Comparison of ENCODE assay signal across 11 cellular contexts in genomic region chr11:61956191-61957027, GRCh38. TPM values are rescaled to one million over a fixed set of nuclear protein-coding genes. Genes with fewer than 3 reads are reported as not detected.
A peak's percentile ranks its signal among the peaks of the same experiment; 100 is the strongest.
DNase-seq lines count a peak whose midpoint lies in the region; ATAC-seq, FAIRE-seq and TF ChIP-seq lines count a peak whose summit lies in the region.
"Had no signal": no experiment of that assay in that cellular context is flagged by ENCODE, and none has a peak within 500 bp of the region (broad histone marks: within the 10 kb centered on the region; RNA-seq: fewer than 3 reads in every experiment).

No MANE protein-coding gene starts in this region.

- TF ChIP-seq POLR2A in GM12878 (IDR thresholded peaks at IDR 0.05; ENCODE audit: low read depth, low read length): no peak

- H3K9ac ChIP-seq in GM12878 (ENCODE audit: control insufficient read depth, insufficient read depth, low read length) (no peak overlapping the region), mesenchymal stem cell (ENCODE audit: low read length) (peak overlapping the region; percentile 91), subcutaneous abdominal adipose tissue (ENCODE audit: low read length in 5 of 5) (peak overlapping the region in 1 of 5 donors; percentile 27)

- no peak overlapping the region for H2BK120ac ChIP-seq in mesenchymal stem cell (ENCODE audit: low read depth, low read length)

- H3K79me1 ChIP-seq in mesenchymal stem cell (replicated peaks; ENCODE audit: low read length, poor library complexity, severe bottlenecking): no peaks in the 10 kb centered on the region

- no peak for TF ChIP-seq EP300 in GM12878 (IDR thresholded peaks at IDR 0.05; ENCODE audit: borderline replicate concordance in 1 of 2, control insufficient read depth in 1 of 2, low read depth in 2 of 2, low read length in 2 of 2)

- ATAC-seq in GM12878: no peak

- 93% methylated on average over 21 of the region's 21 CpGs for WGBS in GM12878 (ENCODE audit: insufficient coverage, insufficient replicate concordance, low lambda C conversion rate, missing lambda C conversion rate)
- WGBS in mesenchymal stem cell: 87% methylated on average over 21 of the region's 21 CpGs

- no peaks in the 10 kb centered on the region for H3K9me3 ChIP-seq in GM12878 (replicated peaks; ENCODE audit: control insufficient read depth, insufficient read depth, low read length)
- H3K9me3 ChIP-seq in mesenchymal stem cell (ENCODE audit: control insufficient read depth, low read length): no peaks in the 10 kb centered on the region
- no peaks in the 10 kb centered on the region for H3K9me3 ChIP-seq in subcutaneous abdominal adipose tissue (ENCODE audit: control insufficient read depth in 5 of 5, low read length in 5 of 5)

- H4K91ac ChIP-seq in mesenchymal stem cell (ENCODE audit: low read length): no peak overlapping the region

- SMC1A ChIA-PET in GM12878 (lab: Charles Lee; ENCODE audit: uncharacterized antibody, unreplicated experiment): no interaction called here

- CTCF ChIA-PET in GM12878 (lab: Yijun Ruan, JAX): interaction anchor here (1.8 kb wide), 1 partner anchor 8 kb away, joined by 4 read pairs; no protein-coding TSS in a partner anchor

- H3K36me3 ChIP-seq in GM12878 (ENCODE audit: control insufficient read depth in 2 of 2, insufficient read depth in 2 of 2, low read length in 1 of 2) (no peaks in the 10 kb centered on the region), mesenchymal stem cell (ENCODE audit: control insufficient read depth in 1 of 2, insufficient read depth in 2 of 2, low read depth in 1 of 2, low read length in 2 of 2) (peaks cover 3 to 42% of the 10 kb centered on the region in 2 experiments), subcutaneous abdominal adipose tissue (ENCODE audit: control insufficient read depth in 5 of 5, insufficient read depth in 5 of 5, low read length in 5 of 5) (peaks cover 0 to 35% (median 17%) of the 10 kb centered on the region in 5 donors)
- H3K36me3 ChIP-seq: WERI-Rb-1 had no signal

- H2AK5ac ChIP-seq in mesenchymal stem cell (ENCODE audit: low read length, severe bottlenecking): no peak overlapping the region

- H3K18ac ChIP-seq in mesenchymal stem cell (ENCODE audit: low read depth in 1 of 2, low read length in 2 of 2): no peak overlapping the region

- H4K20me1 ChIP-seq in GM12878 (ENCODE audit: control insufficient read depth, insufficient read depth): no peaks in the 10 kb centered on the region; the same call in 1 of the 2 replicates

- BruUV-seq in GM12878 (replicated peaks; lab: Mats Ljungman, UMichigan): no TSS peak

- no peak overlapping the region for H3K14ac ChIP-seq in mesenchymal stem cell (ENCODE audit: low read length in 2 of 2)

- POLR2A ChIA-PET in GM12878 (lab: Charles Lee): no interaction called here

- in situ Hi-C loops in GM12878 (cut with MboI): no loop called here

- no peak overlapping the region for H4K8ac ChIP-seq in mesenchymal stem cell (ENCODE audit: low read length)

- H2BK5ac ChIP-seq in mesenchymal stem cell (ENCODE audit: low read depth, low read length, poor library complexity, severe bottlenecking): no peak overlapping the region

- no peaks in the 10 kb centered on the region for H3K79me2 ChIP-seq in GM12878 (ENCODE audit: control insufficient read depth, insufficient read depth, low read length)

- H3K4me3 ChIP-seq in GM12878 (no peak overlapping the region), mesenchymal stem cell (ENCODE audit: insufficient read depth in 1 of 2, low read depth in 1 of 2, low read length in 2 of 2) (peak overlapping the region in 1 of 2 experiments; percentile 76), subcutaneous abdominal adipose tissue (ENCODE audit: low read depth in 1 of 5, low read length in 5 of 5) (peak overlapping the region in 3 of 5 donors; percentile 42 to 62 (median 58))

- H3K4me1 ChIP-seq in GM12878 (ENCODE audit: control insufficient read depth, insufficient read depth, low read length) (peaks cover 3% of the 10 kb centered on the region; the same call in 1 of the 2 replicates), mesenchymal stem cell (ENCODE audit: control insufficient read depth, insufficient read depth, low read depth, low read length) (peaks cover 15% of the 10 kb centered on the region), subcutaneous abdominal adipose tissue (ENCODE audit: control insufficient read depth in 5 of 5, insufficient read depth in 5 of 5, low read length in 5 of 5) (peaks cover under 1 to 30% (median 23%) of the 10 kb centered on the region in 5 donors)

- no peak for TF ChIP-seq RAD21 in GM12878 (IDR thresholded peaks at IDR 0.05; ENCODE audit: insufficient read depth, low read depth, low read length)

- no peak overlapping the region for H3K23ac ChIP-seq in mesenchymal stem cell (ENCODE audit: low read length in 2 of 2)

- peak; percentile 45 for DNase-seq in activated CD8-positive, alpha-beta memory T cell treated with anti-CD3 and anti-CD28 coated beads for 24 hours
- DNase-seq in activated CD8-positive, alpha-beta memory T cell treated with anti-CD3 and anti-CD28 coated beads, Interleukin-2, amount 50 U/mL, for 48 hours: no peak
- no peak for DNase-seq in GM12878 (ENCODE audit: low read depth, low spot score)
- DNase-seq in mesenchymal stem cell: no peak
- no peak for DNase-seq in NCI-H146 treated with DMSO at 0.1 percent for 48 hours (lab: John Stamatoyannopoulos, UW; ENCODE audit: unreplicated experiment)
- DNase-seq in DMS 273 (lab: John Stamatoyannopoulos, UW; ENCODE audit: unreplicated experiment): no peak
- DNase-seq in NCI-H2081 (lab: John Stamatoyannopoulos, UW): no peak
- DNase-seq: RPMI8226 had no signal

- FAIRE-seq in GM12878 (lab: Jason Lieb, UNC): no peak
- FAIRE-seq: A204.1 had no signal

- H3K27ac ChIP-seq in GM12878 (ENCODE audit: control insufficient read depth, insufficient read depth) (no peak overlapping the region), mesenchymal stem cell (ENCODE audit: low read length, poor library complexity, severe bottlenecking) (no peak overlapping the region), subcutaneous abdominal adipose tissue (ENCODE audit: low read depth, low read length) (peak overlapping the region; percentile 24)
- H3K27ac ChIP-seq: WERI-Rb-1 had no signal

- peak overlapping the region in 1 of 2 experiments; percentile 20 for H2BK12ac ChIP-seq in mesenchymal stem cell (ENCODE audit: low read length in 2 of 2)

- RAD21 ChIA-PET in GM12878 (lab: Charles Lee; ENCODE audit: unreplicated experiment): no interaction called here

- H3K4me2 ChIP-seq in GM12878 (ENCODE audit: control insufficient read depth, insufficient read depth): peak overlapping the region; percentile 60; the same call in 1 of the 2 replicates
- H3K4me2 ChIP-seq in mesenchymal stem cell (ENCODE audit: low read length, poor library complexity, severe bottlenecking): no peak overlapping the region

- intact Hi-C loops in GM12878 (cut with micrococcal nuclease; ENCODE audit: unreplicated experiment): no loop called here

- no peak overlapping the region for H2AFZ ChIP-seq in GM12878 (ENCODE audit: control insufficient read depth, low read depth, low read length)
- H2AFZ ChIP-seq in mesenchymal stem cell (ENCODE audit: low read depth, low read length): no peak overlapping the region

- H3K4ac ChIP-seq in mesenchymal stem cell (ENCODE audit: low read depth in 1 of 2, low read length in 2 of 2): no peak overlapping the region

- peak overlapping the region; percentile 73 for H2BK15ac ChIP-seq in mesenchymal stem cell (ENCODE audit: low read depth, poor library complexity, severe bottlenecking)

- no peak for TF ChIP-seq CTCF in GM12878 (IDR thresholded peaks at IDR 0.05 in 2 of 3, conservative IDR thresholded peaks at IDR 0.05 in 1 of 3; ENCODE audit: control insufficient read depth in 2 of 3, extremely low read depth in 1 of 3, insufficient read depth in 1 of 3, low read depth in 3 of 3, low read length in 3 of 3)

- H3K27me3 ChIP-seq in GM12878 (replicated peaks in 1 of 2; ENCODE audit: control insufficient read depth in 2 of 2, insufficient read depth in 2 of 2, low read length in 1 of 2) (no peaks in the 10 kb centered on the region; a peak in 1 of 4 replicates), mesenchymal stem cell (ENCODE audit: control insufficient read depth in 1 of 2, insufficient read depth in 1 of 2, low read length in 2 of 2) (peaks cover 0 to 23% of the 10 kb centered on the region in 2 experiments), subcutaneous abdominal adipose tissue (ENCODE audit: control insufficient read depth in 5 of 5, insufficient read depth in 4 of 5, low read length in 5 of 5) (no peaks in the 10 kb centered on the region)

RNA-seq across cellular contexts. Expression of gene BEST1, which starts 6.3 kb away (rescaled TPM):
- total RNA-seq in GM12878 (2013; cell fraction: nucleolus; rRNA removed): 0.08 TPM in 1 of 2 replicates, not detected in the other
- total RNA-seq in GM12878 (2014; rRNA removed) (0.06 TPM in 1 of 2 replicates, not detected in the other), GM12878 (2014; rRNA removed; fragmentation: Illumina TruSeq; extraction: Trizol) (0.05 TPM in 1 of 2 replicates, not detected in the other), GM12878 (2021) (0.08 and 0.13 TPM in 2 replicates)
- 1.4 TPM for polyA plus RNA-seq in GM12878 (2011; ENCODE audit: low read depth)
- polyA plus RNA-seq in GM12878 (2011; rRNA removed) (0.12 and 0.15 TPM in 2 replicates), GM12878 (2014; fragmentation: Illumina TruSeq; extraction: Trizol) (0.03 and 0.25 TPM in 2 replicates), GM12878 (2014; fragmentation: Nextera tagmentation; extraction: Ambion mirVana) (under 1 TPM; 0.34 to 0.44 TPM), GM12878 (2014; rRNA removed) (0.05 TPM in 1 of 2 replicates, not detected in the other), GM12878 (2016; fragmentation: Nextera tagmentation; extraction: Ambion mirVana) (1 to 10 TPM; 2.4 to 3.4 TPM)
- polyA plus RNA-seq in GM12878 (2011; cell fraction: cytosol; rRNA removed): 0.13 and 0.18 TPM in 2 replicates
- 0.38 and 1.1 TPM in 2 replicates for polyA plus RNA-seq in GM12878 (2011; cell fraction: nucleus; rRNA removed)
- 1.7 and 2.0 TPM in 2 replicates for polyA plus RNA-seq in GM12878 (2012)
- polyA minus RNA-seq in GM12878 (2011; rRNA and poly(A)+ RNA removed): 0.15 TPM in 1 of 2 replicates, not detected in the other
- polyA minus RNA-seq in GM12878 (2011; cell fraction: cytosol; rRNA and poly(A)+ RNA removed): not detected in 2 replicates
- 0.29 and 0.36 TPM in 2 replicates for polyA minus RNA-seq in GM12878 (2011; cell fraction: nucleus; rRNA and poly(A)+ RNA removed)
- 2.9 TPM for polyA plus RNA-seq in mesenchymal stem cell (2013, experiment 1 of 2)
- 2.6 TPM for polyA plus RNA-seq in mesenchymal stem cell (2013, experiment 2 of 2)

RNA-seq across cellular contexts. Expression of gene FTH1, which starts 11.0 kb away (rescaled TPM):
- 115 and 127 TPM in 2 replicates for total RNA-seq in GM12878 (2013; cell fraction: nucleolus; rRNA removed)
- total RNA-seq in GM12878 (2014; rRNA removed) (320 and 399 TPM in 2 replicates), GM12878 (2014; rRNA removed; fragmentation: Illumina TruSeq; extraction: Trizol) (578 and 593 TPM in 2 replicates), GM12878 (2021) (1,394 and 1,396 TPM in 2 replicates)
- polyA plus RNA-seq in GM12878 (2011; ENCODE audit: low read depth): 1,541 TPM
- polyA plus RNA-seq in GM12878 (2011; rRNA removed) (264 and 289 TPM in 2 replicates), GM12878 (2014; fragmentation: Illumina TruSeq; extraction: Trizol) (1,926 and 2,341 TPM in 2 replicates), GM12878 (2014; fragmentation: Nextera tagmentation; extraction: Ambion mirVana) (100 to 1,000 TPM; 295 to 816 TPM), GM12878 (2014; rRNA removed) (1,103 and 1,222 TPM in 2 replicates), GM12878 (2016; fragmentation: Nextera tagmentation; extraction: Ambion mirVana) (1,000 to 10,000 TPM; 3,902 to 4,154 TPM)
- 284 and 460 TPM in 2 replicates for polyA plus RNA-seq in GM12878 (2011; cell fraction: cytosol; rRNA removed)
- 213 and 242 TPM in 2 replicates for polyA plus RNA-seq in GM12878 (2011; cell fraction: nucleus; rRNA removed)
- 1,271 and 1,848 TPM in 2 replicates for polyA plus RNA-seq in GM12878 (2012)
- polyA minus RNA-seq in GM12878 (2011; rRNA and poly(A)+ RNA removed): 295 and 348 TPM in 2 replicates
- polyA minus RNA-seq in GM12878 (2011; cell fraction: cytosol; rRNA and poly(A)+ RNA removed): 295 and 305 TPM in 2 replicates
- 59.0 and 79.8 TPM in 2 replicates for polyA minus RNA-seq in GM12878 (2011; cell fraction: nucleus; rRNA and poly(A)+ RNA removed)
- 3,841 TPM for polyA plus RNA-seq in mesenchymal stem cell (2013, experiment 1 of 2)
- polyA plus RNA-seq in mesenchymal stem cell (2013, experiment 2 of 2): 3,893 TPM

RNA-seq across cellular contexts. Expression of gene RAB3IL1, which starts 39.0 kb away (rescaled TPM):
- total RNA-seq in GM12878 (2013; cell fraction: nucleolus; rRNA removed): not detected in 2 replicates
- not detected in 2 replicates for total RNA-seq in GM12878 (2014; rRNA removed)
- not detected in 2 replicates for total RNA-seq in GM12878 (2014; rRNA removed; fragmentation: Illumina TruSeq; extraction: Trizol)
- 0.11 TPM in 1 of 2 replicates, not detected in the other for total RNA-seq in GM12878 (2021)
- polyA plus RNA-seq in GM12878 (2011; ENCODE audit: low read depth): not detected
- not detected in 2 replicates for polyA plus RNA-seq in GM12878 (2011; rRNA removed)
- 0.04 TPM in 1 of 2 replicates, not detected in the other for polyA plus RNA-seq in GM12878 (2011; cell fraction: cytosol; rRNA removed)
- not detected in 2 replicates for polyA plus RNA-seq in GM12878 (2011; cell fraction: nucleus; rRNA removed)
- 0.07 TPM in 1 of 2 replicates, not detected in the other for polyA plus RNA-seq in GM12878 (2012)
- polyA plus RNA-seq in GM12878 (2014; fragmentation: Illumina TruSeq; extraction: Trizol): not detected in 2 replicates
- polyA plus RNA-seq in GM12878 (2014; fragmentation: Nextera tagmentation; extraction: Ambion mirVana): not detected
- 0.04 TPM in 1 of 2 replicates, not detected in the other for polyA plus RNA-seq in GM12878 (2014; rRNA removed)
- polyA plus RNA-seq in GM12878 (2016; fragmentation: Nextera tagmentation; extraction: Ambion mirVana): not detected
- polyA minus RNA-seq in GM12878 (2011; rRNA and poly(A)+ RNA removed): not detected in 2 replicates
- polyA minus RNA-seq in GM12878 (2011; cell fraction: cytosol; rRNA and poly(A)+ RNA removed): 1.1 TPM in 1 of 2 replicates, not detected in the other
- polyA minus RNA-seq in GM12878 (2011; cell fraction: nucleus; rRNA and poly(A)+ RNA removed): not detected in 2 replicates
- 10.9 TPM for polyA plus RNA-seq in mesenchymal stem cell (2013, experiment 1 of 2)
- 10.4 TPM for polyA plus RNA-seq in mesenchymal stem cell (2013, experiment 2 of 2)
